Comparison of ENCODE assay signal across 1 cellular context in the genomic region with DNA sequence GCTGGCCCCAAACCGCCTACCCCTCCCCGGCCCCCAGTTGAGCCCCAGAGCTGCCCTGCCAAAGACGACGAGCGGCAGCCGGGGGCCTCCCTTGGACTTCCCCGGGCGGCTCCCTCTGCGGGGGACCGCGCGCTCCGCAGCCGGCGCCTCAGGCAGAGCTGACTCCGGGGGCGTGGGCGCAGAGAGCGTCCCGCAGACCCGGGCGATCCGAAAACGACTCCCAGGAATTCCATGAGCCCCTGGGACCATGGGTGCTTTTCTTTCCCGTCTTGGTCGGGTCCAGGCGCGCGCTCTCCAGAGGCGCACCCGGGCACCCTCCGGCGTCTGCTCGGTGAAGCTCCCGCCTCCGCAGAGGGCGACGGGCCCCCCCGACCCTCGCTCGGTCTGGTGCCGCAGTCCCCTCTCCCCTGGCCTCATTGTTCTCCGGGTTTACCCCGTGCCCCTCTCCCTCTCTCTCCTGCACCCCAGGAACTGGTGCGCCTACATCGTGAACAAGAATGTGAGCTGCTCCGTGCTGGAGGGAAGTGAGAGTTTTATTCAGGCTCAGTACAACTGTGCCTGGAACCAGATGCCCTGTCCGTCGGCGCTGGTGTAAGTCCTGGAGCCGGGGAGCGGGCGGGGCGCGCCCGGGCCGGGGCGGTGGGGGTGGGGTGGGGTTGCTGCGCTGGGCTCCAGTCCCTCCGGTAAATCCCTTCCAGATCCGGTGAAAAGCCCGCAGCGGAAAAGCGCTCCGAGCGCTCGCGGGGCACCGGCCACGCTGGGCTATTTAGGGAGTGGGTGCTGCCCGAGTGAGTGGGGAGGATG.
TF ChIP-seq lines count a peak whose summit lies in the region.

No MANE protein-coding gene starts in this region.

TF ChIP-seq in HepG2, 621 proteins besides CTCF, POLR2A, EP300 and RAD21 (continued from another document):
- TF ChIP-seq, protein P1, sequence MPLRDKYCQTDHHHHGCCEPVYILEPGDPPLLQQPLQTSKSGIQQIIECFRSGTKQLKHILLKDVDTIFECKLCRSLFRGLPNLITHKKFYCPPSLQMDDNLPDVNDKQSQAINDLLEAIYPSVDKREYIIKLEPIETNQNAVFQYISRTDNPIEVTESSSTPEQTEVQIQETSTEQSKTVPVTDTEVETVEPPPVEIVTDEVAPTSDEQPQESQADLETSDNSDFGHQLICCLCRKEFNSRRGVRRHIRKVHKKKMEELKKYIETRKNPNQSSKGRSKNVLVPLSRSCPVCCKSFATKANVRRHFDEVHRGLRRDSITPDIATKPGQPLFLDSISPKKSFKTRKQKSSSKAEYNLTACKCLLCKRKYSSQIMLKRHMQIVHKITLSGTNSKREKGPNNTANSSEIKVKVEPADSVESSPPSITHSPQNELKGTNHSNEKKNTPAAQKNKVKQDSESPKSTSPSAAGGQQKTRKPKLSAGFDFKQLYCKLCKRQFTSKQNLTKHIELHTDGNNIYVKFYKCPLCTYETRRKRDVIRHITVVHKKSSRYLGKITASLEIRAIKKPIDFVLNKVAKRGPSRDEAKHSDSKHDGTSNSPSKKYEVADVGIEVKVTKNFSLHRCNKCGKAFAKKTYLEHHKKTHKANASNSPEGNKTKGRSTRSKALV (CRISPR knock-in tag; IDR thresholded peaks at IDR 0.05) = peak; percentile 95
- TF ChIP-seq TCF7L2 (IDR thresholded peaks at IDR 0.05; ENCODE audit: low read depth, low read length) (no peak), EZH2 (conservative IDR thresholded peaks at IDR 0.05; ENCODE audit: low read depth, low read length) (peak; percentile 20; the same call in 1 of the 2 replicates), CBX5 (CRISPR knock-in tag; IDR thresholded peaks at IDR 0.05; ENCODE audit: borderline replicate concordance) (no peak), ZNF3 (CRISPR knock-in tag; IDR thresholded peaks at IDR 0.05) (no peak)
TF ChIP-seq in HepG2: peak in this region for 2.
